ENCODE assay signal across 9 cellular contexts in the genomic region with DNA sequence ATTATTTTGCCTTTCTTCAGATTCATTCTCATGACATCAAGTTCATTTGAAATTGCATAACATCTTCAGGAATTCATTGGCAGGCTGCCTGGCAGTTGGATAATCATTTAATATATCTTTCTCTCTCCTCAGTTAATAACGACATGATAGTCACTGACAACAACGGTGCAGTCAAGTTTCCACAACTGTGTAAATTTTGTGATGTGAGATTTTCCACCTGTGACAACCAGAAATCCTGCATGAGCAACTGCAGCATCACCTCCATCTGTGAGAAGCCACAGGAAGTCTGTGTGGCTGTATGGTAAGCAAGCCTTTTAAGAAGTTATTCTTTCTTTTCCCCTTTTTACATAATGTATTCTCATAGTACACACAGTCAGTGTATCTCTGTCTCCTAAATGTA. TPM values are rescaled to one million over a fixed set of nuclear protein-coding genes. Genes with fewer than 3 reads are reported as not detected.
DNase-seq lines count a peak whose midpoint lies in the region; ATAC-seq and TF ChIP-seq lines count a peak whose summit lies in the region.
"Had no signal": no experiment of that assay in that cellular context is flagged by ENCODE, and none has a peak within 500 bp of the region (broad histone marks: within the 10 kb centered on the region; RNA-seq: fewer than 3 reads in every experiment).

No MANE protein-coding gene starts in this region.

- no peak for TF ChIP-seq CTCF in thoracic aorta (IDR thresholded peaks at IDR 0.05)

- H2BK5ac ChIP-seq in trophoblast cell (ENCODE audit: low read depth, low read length, poor library complexity), result no peak overlapping the region

- H2AFZ ChIP-seq in trophoblast cell (ENCODE audit: insufficient read depth, low read length, poor library complexity), result no peak overlapping the region

- H3K18ac ChIP-seq in trophoblast cell (ENCODE audit: low read length), result no peak overlapping the region

- no peak overlapping the region for H4K91ac ChIP-seq in trophoblast cell (ENCODE audit: low read depth, low read length)

- H3K4me2 ChIP-seq in trophoblast cell (ENCODE audit: low read length), result no peak overlapping the region
- H3K4me2 ChIP-seq: KMS-11 had no signal

- ATAC-seq in GM21529 (IDR thresholded peaks at IDR 0.05; ENCODE audit: unreplicated experiment), result peak; percentile 63
- ATAC-seq in thoracic aorta (ENCODE audit: insufficient number of reproducible peaks, low FRiP score, low read depth), result no peak

- H2AK5ac ChIP-seq in trophoblast cell (ENCODE audit: low read length), result no peak overlapping the region

- H3K27ac ChIP-seq in thoracic aorta (peak overlapping the region; percentile 45 to 72), trophoblast cell (ENCODE audit: low read depth, low read length) (no peak overlapping the region)
- H3K27ac ChIP-seq: KMS-11 had no signal

- DNase-seq in ELR (ENCODE audit: low read depth) (peak; percentile 49), LHCN-M2 (ENCODE audit: low read depth) (peak; percentile 53), kidney glomerular epithelial cell (lab: John Stamatoyannopoulos, UW) (peak; percentile 74), thoracic aorta (ENCODE audit: low spot score) (no peak), islet precursor cell (no peak), trophoblast cell (no peak)
- peak; percentile 69 for DNase-seq in activated naive CD4-positive, alpha-beta T cell treated with anti-CD3 and anti-CD28 coated beads, Interleukin-2, amount 10 ng/mL, durations not matched to agents 7 days and 5 days

- no peaks in the 10 kb centered on the region for H3K9me3 Mint-ChIP-seq in activated naive CD4-positive, alpha-beta T cell treated with anti-CD3 and anti-CD28 coated beads, Interleukin-2, amount 10 ng/mL, durations not matched to agents 7 days and 5 days

- H3K23ac ChIP-seq in trophoblast cell (ENCODE audit: low read length), result no peak overlapping the region

- peak overlapping the region; percentile 93 for H3K27ac Mint-ChIP-seq in activated naive CD4-positive, alpha-beta T cell treated with anti-CD3 and anti-CD28 coated beads, Interleukin-2, amount 10 ng/mL, durations not matched to agents 7 days and 5 days

- H3K4me3 ChIP-seq in thoracic aorta, result no peak overlapping the region
- H3K4me3 ChIP-seq in trophoblast cell (ENCODE audit: low read depth, low read length), result no peak overlapping the region

- H2BK12ac ChIP-seq in trophoblast cell (ENCODE audit: low read length), result no peak overlapping the region

- H3K4me1 ChIP-seq in thoracic aorta (ENCODE audit: control insufficient read depth in 1 of 2, low read depth in 2 of 2), result peaks cover 72 to 81% of the 10 kb centered on the region in 2 donors
- peaks cover 3 to 4% of the 10 kb centered on the region in 2 experiments for H3K4me1 ChIP-seq in trophoblast cell (ENCODE audit: control insufficient read depth in 1 of 2, insufficient read depth in 2 of 2, low read length in 2 of 2)

- H3K4me1 Mint-ChIP-seq in activated naive CD4-positive, alpha-beta T cell treated with anti-CD3 and anti-CD28 coated beads, Interleukin-2, amount 10 ng/mL, durations not matched to agents 7 days and 5 days, result peaks cover 97% of the 10 kb centered on the region

- CTCF ChIA-PET in activated naive CD4-positive, alpha-beta T cell treated with anti-CD3 and anti-CD28 coated beads, Interleukin-2, amount 10 ng/mL, durations not matched to agents 7 days and 5 days (lab: Charles Lee), result interaction anchor here (1.2 kb wide), 1 partner anchor 48 kb away, joined by 4 read pairs; no protein-coding TSS in a partner anchor

- no peak overlapping the region for H3K14ac ChIP-seq in trophoblast cell (ENCODE audit: low read length)

- H3K27me3 Mint-ChIP-seq in activated naive CD4-positive, alpha-beta T cell treated with anti-CD3 and anti-CD28 coated beads, Interleukin-2, amount 10 ng/mL, durations not matched to agents 7 days and 5 days, result no peaks in the 10 kb centered on the region

- no peaks in the 10 kb centered on the region for H3K79me1 ChIP-seq in trophoblast cell (ENCODE audit: low read length)

- WGBS in trophoblast cell (ENCODE audit: extremely low coverage, insufficient coverage, insufficient read length), result no CpG with 5 or more reads among the region's 2 CpGs

- H3K9me3 ChIP-seq in thoracic aorta, result no peaks in the 10 kb centered on the region
- H3K9me3 ChIP-seq in trophoblast cell (ENCODE audit: insufficient read depth, low read depth, low read length), result no peaks in the 10 kb centered on the region

- H3K79me2 ChIP-seq in trophoblast cell (ENCODE audit: control insufficient read depth, insufficient read depth, low read length, poor library complexity), result no peaks in the 10 kb centered on the region

- no peak overlapping the region for H2BK120ac ChIP-seq in trophoblast cell (ENCODE audit: insufficient read depth, low read length, poor library complexity)

- H3K36me3 ChIP-seq in thoracic aorta (peaks cover 34% of the 10 kb centered on the region), trophoblast cell (ENCODE audit: control insufficient read depth in 1 of 2, insufficient read depth in 2 of 2, low read length in 2 of 2) (peaks cover 0 to 27% of the 10 kb centered on the region in 2 experiments)

- peak overlapping the region; percentile 48 for H3K4me3 Mint-ChIP-seq in activated naive CD4-positive, alpha-beta T cell treated with anti-CD3 and anti-CD28 coated beads, Interleukin-2, amount 10 ng/mL, durations not matched to agents 7 days and 5 days

- no peak overlapping the region for H4K8ac ChIP-seq in trophoblast cell (ENCODE audit: low read depth, low read length)

- H3K9ac ChIP-seq in trophoblast cell (ENCODE audit: low read length), result no peak overlapping the region
- H3K9ac ChIP-seq: KMS-11 had no signal

- no peak overlapping the region for H3K4ac ChIP-seq in trophoblast cell (ENCODE audit: low read depth, low read length)

- H3K27me3 ChIP-seq in thoracic aorta (replicated peaks; ENCODE audit: insufficient read depth), result no peaks in the 10 kb centered on the region
- H3K27me3 ChIP-seq in trophoblast cell (ENCODE audit: insufficient read depth, low read length), result no peaks in the 10 kb centered on the region

- H4K12ac ChIP-seq in trophoblast cell (ENCODE audit: low read depth, low read length), result no peak overlapping the region

- H3K36me3 Mint-ChIP-seq in activated naive CD4-positive, alpha-beta T cell treated with anti-CD3 and anti-CD28 coated beads, Interleukin-2, amount 10 ng/mL, durations not matched to agents 7 days and 5 days, result peaks cover 62% of the 10 kb centered on the region

RNA-seq across cellular contexts. Expression of gene TGFBR2, which starts 38.2 kb away (rescaled TPM):
- total RNA-seq in LHCN-M2 (2014; rRNA removed), result 278 and 330 TPM in 2 replicates
- polyA plus RNA-seq in LHCN-M2 (2012), result 121 TPM
- 100 to 1,000 TPM; 250 to 355 TPM for total RNA-seq in thoracic aorta
- polyA plus RNA-seq in trophoblast cell (2013), result 95.2 and 107 TPM in 2 replicates

Comparison
In these comparisons a context has a peak if more than half of its experiments do, and no peak if none do; other contexts are left out.
1. DNase-seq: peak in ELR (single experiment), LHCN-M2 (single experiment), activated naive CD4-positive, alpha-beta T cell treated with anti-CD3 and anti-CD28 coated beads, Interleukin-2, amount 10 ng/mL, durations not matched to agents 7 days and 5 days (single experiment) and kidney glomerular epithelial cell (single experiment); none in thoracic aorta (single experiment), islet precursor cell (single experiment) and trophoblast cell (0 of 2).